ENCODE assay signal across 12 cellular contexts in the genomic region with DNA sequence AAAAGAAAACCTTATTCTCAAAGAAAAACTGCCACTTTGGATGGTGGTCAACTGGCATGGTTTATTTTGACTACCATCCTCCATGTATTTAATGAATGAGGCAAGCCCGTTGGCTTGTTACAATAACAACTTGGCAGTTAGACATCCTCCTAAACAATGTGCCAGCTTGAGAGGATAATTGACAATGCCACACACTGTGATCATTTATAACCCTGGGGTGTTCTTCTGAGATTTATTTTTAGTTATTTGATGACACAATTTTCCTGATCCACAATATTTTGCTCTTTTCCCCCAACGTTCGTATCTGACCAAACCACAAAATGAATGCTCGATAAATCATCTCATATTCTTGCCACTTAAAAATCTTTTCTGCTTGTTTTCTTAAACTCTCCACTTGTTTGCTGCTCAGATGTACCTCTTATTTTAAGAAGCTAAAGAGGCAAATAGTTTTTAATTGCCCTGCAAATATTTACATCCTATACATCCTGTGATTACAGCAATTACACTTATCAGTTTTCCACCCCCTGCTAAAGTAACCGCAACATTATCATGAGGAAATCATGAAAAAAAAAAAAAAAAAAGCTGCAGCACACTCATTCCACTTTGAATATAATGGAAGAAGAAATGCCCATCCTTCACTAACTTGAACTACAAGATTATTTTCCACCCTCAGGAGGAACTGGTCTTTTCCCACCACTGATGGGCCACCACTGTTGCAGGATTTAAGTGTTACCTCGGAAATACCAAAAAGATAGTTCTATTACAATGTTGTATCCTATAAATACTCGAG.
A peak's percentile ranks its signal among the peaks of the same experiment; 100 is the strongest.
DNase-seq lines count a peak whose midpoint lies in the region; ATAC-seq and TF ChIP-seq lines count a peak whose summit lies in the region.
"Had no signal": no experiment of that assay in that cellular context is flagged by ENCODE, and none has a peak within 500 bp of the region (broad histone marks: within the 10 kb centered on the region; RNA-seq: fewer than 3 reads in every experiment).

No MANE protein-coding gene starts in this region.

- 0 out of 2 replicates have a peak overlapping the region, but pooled peaks have one; percentile 2 for H3K27ac ChIP-seq in BLaER1
- H3K27ac ChIP-seq: C4-2B had no signal

- H3K9me2 ChIP-seq in Loucy (replicated peaks; ENCODE audit: low read depth, low read length), result no peaks in the 10 kb centered on the region

- peak; percentile 81 for ATAC-seq in SK-N-SH treated with all-trans-retinoic acid at 6 μM for 48 hours
- ATAC-seq: T-cell had no signal

- no peak for TF ChIP-seq CTCF in Loucy (conservative IDR thresholded peaks at IDR 0.05; ENCODE audit: low read length)

- no peak overlapping the region for H2AFZ ChIP-seq in Loucy (ENCODE audit: low read length)

- no peaks in the 10 kb centered on the region for H4K20me1 ChIP-seq in BLaER1
- no peaks in the 10 kb centered on the region for H4K20me1 ChIP-seq in Loucy (ENCODE audit: insufficient read depth, low read length, poor library complexity, severe bottlenecking)

- no peaks in the 10 kb centered on the region for H3K36me3 ChIP-seq in BLaER1
- no peaks in the 10 kb centered on the region for H3K36me3 ChIP-seq in Loucy (ENCODE audit: insufficient read depth, low read length)

- H3K27me3 ChIP-seq in BLaER1, result no peaks in the 10 kb centered on the region
- no peaks in the 10 kb centered on the region for H3K27me3 ChIP-seq in Loucy (ENCODE audit: insufficient read depth, low read length, poor library complexity, severe bottlenecking)

- H3K9ac ChIP-seq in BLaER1, result no peak overlapping the region
- H3K9ac ChIP-seq in Loucy (ENCODE audit: low read depth, low read length, poor library complexity, severe bottlenecking), result no peak overlapping the region

- DNase-seq in hippocampal formation (lab: John Stamatoyannopoulos, UW) (peak; percentile 19 to 89), activated gamma-delta T cell treated with Interleukin-2 at 50 U/mL for 16 hours (no peak), HK-2 (ENCODE audit: unreplicated experiment) (no peak)
- DNase-seq in activated CD4-positive, alpha-beta T cell treated with anti-CD3 and anti-CD28 coated beads for 1 hour, result no peak
- no peak for DNase-seq in stimulated activated CD4-positive, alpha-beta T cell treated with anti-CD3 and anti-CD28 coated beads, Interleukin-2, amount 100 ng/mL, for 24 hours
- DNase-seq: H9, NCI-H774, T-cell had no signal

- H3K79me2 ChIP-seq in Loucy (ENCODE audit: insufficient read depth, low read length), result no peaks in the 10 kb centered on the region

- H3K4me1 ChIP-seq in BLaER1, result peaks cover 21% of the 10 kb centered on the region
- H3K4me1 ChIP-seq in Loucy (ENCODE audit: insufficient read depth, low read length, poor library complexity, severe bottlenecking), result peaks cover 7% of the 10 kb centered on the region

- peak overlapping the region; percentile 60 for H3K4me2 ChIP-seq in BLaER1
- H3K4me2 ChIP-seq in Loucy (ENCODE audit: low read depth, low read length, poor library complexity, severe bottlenecking), result peak overlapping the region; percentile 25

- H3K9me3 ChIP-seq in BLaER1 (no peaks in the 10 kb centered on the region), Loucy (ENCODE audit: insufficient read depth, low read depth, low read length) (no peaks in the 10 kb centered on the region)

- no peak overlapping the region for H3K4me3 ChIP-seq in BLaER1
- no peak overlapping the region for H3K4me3 ChIP-seq in Loucy (ENCODE audit: low read length, poor library complexity, severe bottlenecking)

- no peaks in the 10 kb centered on the region for H3F3A ChIP-seq in Loucy (ENCODE audit: low read depth)

TF ChIP-seq in SK-N-SH treated with all-trans-retinoic acid at 6 μM for 48 hours, 23 proteins besides CTCF, POLR2A, EP300 and RAD21:
- TF ChIP-seq ZNF565 (CRISPR knock-in tag; conservative IDR thresholded peaks at IDR 0.05; ENCODE audit: low read depth) (no peak), CSDC2 (CRISPR knock-in tag; IDR thresholded peaks at IDR 0.05) (no peak), POU6F1 (CRISPR knock-in tag; IDR thresholded peaks at IDR 0.05; ENCODE audit: borderline replicate concordance, low read depth) (peak; percentile 14; the same call in 1 of the 2 replicates), ZFP30 (CRISPR knock-in tag; IDR thresholded peaks at IDR 0.05) (no peak), ISL1 (CRISPR knock-in tag; IDR thresholded peaks at IDR 0.05) (peak; percentile 65), PATZ1 (CRISPR knock-in tag; IDR thresholded peaks at IDR 0.05; ENCODE audit: borderline replicate concordance) (0 out of 2 replicates have a peak, but pooled peaks have one; percentile 41), TOX (CRISPR knock-in tag; IDR thresholded peaks at IDR 0.05; ENCODE audit: borderline replicate concordance) (peak; percentile 44; the same call in 1 of the 2 replicates)

Comparison
In these comparisons a context has a peak if more than half of its experiments do, and no peak if none do; other contexts are left out.
1. DNase-seq: peak in hippocampal formation (2 of 2); none in activated CD4-positive, alpha-beta T cell treated with anti-CD3 and anti-CD28 coated beads for 1 hour (single experiment), activated gamma-delta T cell treated with Interleukin-2 at 50 U/mL for 16 hours (single experiment), stimulated activated CD4-positive, alpha-beta T cell treated with anti-CD3 and anti-CD28 coated beads, Interleukin-2, amount 100 ng/mL, for 24 hours (0 of 2) and HK-2 (single experiment).